ENCODE assay signal across 13 cellular contexts in the genomic region with DNA sequence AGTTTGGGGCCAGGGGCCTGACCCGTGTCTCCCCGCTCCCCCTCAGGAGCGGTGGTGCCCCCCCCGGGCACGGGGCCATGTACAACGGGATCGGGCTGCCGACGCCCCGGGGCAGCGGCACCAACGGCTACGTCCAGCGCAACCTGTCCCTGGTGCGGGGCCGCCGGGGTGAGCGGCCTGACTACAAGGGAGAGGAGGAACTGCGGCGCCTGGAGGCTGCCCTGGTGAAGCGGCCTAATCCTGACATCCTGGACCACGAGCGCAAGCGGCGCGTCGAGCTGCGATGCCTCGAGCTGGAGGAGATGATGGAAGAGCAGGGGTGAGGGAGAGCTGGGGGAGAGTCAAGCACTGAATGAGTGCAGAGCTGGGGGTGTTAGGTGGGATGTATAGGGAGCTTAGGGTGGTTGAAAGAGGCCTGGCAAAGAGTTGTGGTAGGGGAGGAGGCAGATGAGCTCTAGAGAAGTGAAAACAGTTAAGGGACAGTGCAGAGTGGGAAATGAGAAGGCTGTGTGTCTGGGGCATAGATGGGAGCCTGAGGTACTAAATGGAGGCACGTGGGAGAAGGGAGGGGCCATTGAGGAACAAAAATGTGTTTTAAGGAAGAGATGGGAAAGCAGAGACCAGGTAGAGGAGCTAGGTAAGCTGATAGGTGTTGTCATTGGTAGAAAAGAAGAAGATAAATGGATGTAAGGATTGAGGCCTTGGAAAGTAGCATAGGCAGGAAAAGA. TPM values are rescaled to one million over a fixed set of nuclear protein-coding genes. Genes with fewer than 3 reads are reported as not detected.
DNase-seq lines count a peak whose midpoint lies in the region; ATAC-seq, FAIRE-seq and TF ChIP-seq lines count a peak whose summit lies in the region.
"Had no signal": no experiment of that assay in that cellular context is flagged by ENCODE, and none has a peak within 500 bp of the region (broad histone marks: within the 10 kb centered on the region; RNA-seq: fewer than 3 reads in every experiment).

No MANE protein-coding gene starts in this region.

- FAIRE-seq in HepG2 (lab: Jason Lieb, UNC): no peak
- FAIRE-seq: urothelium cell line had no signal

- ATAC-seq in activated naive CD4-positive, alpha-beta T cell treated with anti-CD3 and anti-CD28 coated beads, Interleukin-2, amount 50 U/mL, for 72 hours: no peak
- ATAC-seq in T-helper 17 cell (no peak), HepG2 (no peak), GM21723 (IDR thresholded peaks at IDR 0.05; ENCODE audit: unreplicated experiment) (no peak)

- H3K9ac ChIP-seq in HepG2 (ENCODE audit: insufficient read depth, low read depth, low read length): no peak overlapping the region
- H3K9ac ChIP-seq in subcutaneous abdominal adipose tissue (ENCODE audit: low read length in 5 of 5): peak overlapping the region in 3 of 5 donors; percentile 16 to 91 (median 54)

- H3K27me3 ChIP-seq in HepG2 (ENCODE audit: control insufficient read depth in 1 of 2, insufficient read depth in 2 of 2, low read length in 2 of 2): no peaks in the 10 kb centered on the region; a peak in 1 of 5 replicates
- H3K27me3 ChIP-seq in subcutaneous abdominal adipose tissue (ENCODE audit: control insufficient read depth in 5 of 5, insufficient read depth in 4 of 5, low read length in 5 of 5): no peaks in the 10 kb centered on the region

- TF ChIP-seq RAD21 in HepG2 (CRISPR knock-in tag; IDR thresholded peaks at IDR 0.05): no peak

- H3K4me2 ChIP-seq in HepG2 (ENCODE audit: low read depth, low read length): 0 out of 2 replicates have a peak overlapping the region, but pooled peaks have one; percentile 92

- H3K27ac ChIP-seq in HepG2 (ENCODE audit: extremely low read length, insufficient read depth, low read length) (no peak overlapping the region), subcutaneous abdominal adipose tissue (ENCODE audit: low read depth, low read length) (no peak overlapping the region)

- peaks cover 5% of the 10 kb centered on the region for H3K27me3 Mint-ChIP-seq in activated naive CD4-positive, alpha-beta T cell treated with anti-CD3 and anti-CD28 coated beads, Interleukin-2, amount 10 ng/mL, durations not matched to agents 7 days and 5 days
- no peaks in the 10 kb centered on the region for H3K27me3 Mint-ChIP-seq in T-helper 17 cell
- H3K27me3 Mint-ChIP-seq: naive B cell had no signal

- TF ChIP-seq EP300 in HepG2 (IDR thresholded peaks at IDR 0.05; ENCODE audit: low read depth in 2 of 2, low read length in 2 of 2): no peak
- no peak for TF ChIP-seq EP300 in HepG2 (CRISPR knock-in tag; IDR thresholded peaks at IDR 0.05; ENCODE audit: borderline replicate concordance)

- H3K4me1 ChIP-seq in HepG2 (ENCODE audit: insufficient read depth, low read length): peaks cover 27% of the 10 kb centered on the region
- H3K4me1 ChIP-seq in subcutaneous abdominal adipose tissue (ENCODE audit: control insufficient read depth in 5 of 5, insufficient read depth in 5 of 5, low read length in 5 of 5): peaks cover 10 to 54% (median 51%) of the 10 kb centered on the region in 5 donors

- H3K36me3 ChIP-seq in HepG2 (replicated peaks in 1 of 2; ENCODE audit: control insufficient read depth in 1 of 2, insufficient read depth in 2 of 2, low read length in 2 of 2): peaks cover 24 to 53% of the 10 kb centered on the region in 2 experiments
- H3K36me3 ChIP-seq in subcutaneous abdominal adipose tissue (ENCODE audit: control insufficient read depth in 5 of 5, insufficient read depth in 5 of 5, low read length in 5 of 5): peaks cover 22 to 52% (median 43%) of the 10 kb centered on the region in 5 donors

- peaks cover 51% of the 10 kb centered on the region for H3K4me1 Mint-ChIP-seq in activated naive CD4-positive, alpha-beta T cell treated with anti-CD3 and anti-CD28 coated beads, Interleukin-2, amount 10 ng/mL, durations not matched to agents 7 days and 5 days
- peaks cover 56% of the 10 kb centered on the region for H3K4me1 Mint-ChIP-seq in T-helper 17 cell

- H3K4me3 Mint-ChIP-seq in activated naive CD4-positive, alpha-beta T cell treated with anti-CD3 and anti-CD28 coated beads, Interleukin-2, amount 10 ng/mL, durations not matched to agents 7 days and 5 days: no peak overlapping the region
- H3K4me3 Mint-ChIP-seq in T-helper 17 cell: peak overlapping the region; percentile 95

- peak overlapping the region; percentile 90 to 92 for H3K27ac Mint-ChIP-seq in activated naive CD4-positive, alpha-beta T cell treated with anti-CD3 and anti-CD28 coated beads, Interleukin-2, amount 50 U/mL, for 72 hours
- H3K27ac Mint-ChIP-seq in activated naive CD4-positive, alpha-beta T cell treated with anti-CD3 and anti-CD28 coated beads, Interleukin-2, amount 10 ng/mL, durations not matched to agents 7 days and 5 days: no peak overlapping the region
- peak overlapping the region; percentile 97 for H3K27ac Mint-ChIP-seq in T-helper 17 cell

- H3K9me3 ChIP-seq in T-helper 17 cell (ENCODE audit: control insufficient read depth, low read length, poor library complexity, severe bottlenecking) (no peaks in the 10 kb centered on the region), HepG2 (ENCODE audit: low read length) (no peaks in the 10 kb centered on the region), subcutaneous abdominal adipose tissue (ENCODE audit: control insufficient read depth in 5 of 5, low read length in 5 of 5) (no peaks in the 10 kb centered on the region)

- WGBS in HepG2 (ENCODE audit: low lambda C conversion rate): 93% methylated on average over 27 of the region's 30 CpGs

- intact Hi-C loops in HepG2 (cut with micrococcal nuclease; ENCODE audit: unreplicated experiment): no loop called here

- in situ Hi-C loops in HepG2 (cut with HindIII; ENCODE audit: extremely low pct_ligation_motif_present, low pct_unique_long_range_greater_than_20kb): no loop called here

- no peak overlapping the region for H2AFZ ChIP-seq in HepG2 (ENCODE audit: low read length)

- H4K20me1 ChIP-seq in HepG2 (ENCODE audit: insufficient read depth, low read length): peaks cover 56% of the 10 kb centered on the region

- TF ChIP-seq POLR2A in HepG2 (IDR thresholded peaks at IDR 0.05; ENCODE audit: insufficient read depth in 1 of 2, low read depth in 2 of 2, low read length in 2 of 2): no peak

- peaks cover 73% of the 10 kb centered on the region for H3K79me2 ChIP-seq in HepG2 (ENCODE audit: insufficient read depth, low read length)

- H3K4me3 ChIP-seq in HepG2 (replicated peaks in 1 of 3; ENCODE audit: insufficient read depth in 1 of 3, low read depth in 2 of 3, low read length in 3 of 3): no peak overlapping the region; a peak in 1 of 6 replicates
- H3K4me3 ChIP-seq in subcutaneous abdominal adipose tissue (ENCODE audit: low read depth in 1 of 5, low read length in 5 of 5): peak overlapping the region in 1 of 5 donors; percentile 32

- no TSS peak for BruUV-seq in HepG2 (replicated peaks; lab: Mats Ljungman, UMichigan)

- POLR2A ChIA-PET in HepG2 (lab: Yijun Ruan, JAX): interaction anchor here (0.6 kb wide), 1 partner anchor 306 kb away, joined by 3 read pairs; no protein-coding TSS in a partner anchor

- no peaks in the 10 kb centered on the region for H3K9me3 Mint-ChIP-seq in activated naive CD4-positive, alpha-beta T cell treated with anti-CD3 and anti-CD28 coated beads, Interleukin-2, amount 50 U/mL, for 72 hours
- no peaks in the 10 kb centered on the region for H3K9me3 Mint-ChIP-seq in activated naive CD4-positive, alpha-beta T cell treated with anti-CD3 and anti-CD28 coated beads, Interleukin-2, amount 10 ng/mL, durations not matched to agents 7 days and 5 days
- H3K9me3 Mint-ChIP-seq: naive B cell had no signal

- no peak for TF ChIP-seq CTCF in HepG2 (CRISPR knock-in tag; IDR thresholded peaks at IDR 0.05)

- no peak for DNase-seq in activated naive CD4-positive, alpha-beta T cell treated with anti-CD3 and anti-CD28 coated beads, Interleukin-2, amount 50 U/mL, for 72 hours (ENCODE audit: low spot score in 2 of 2)
- no peak for DNase-seq in activated naive CD4-positive, alpha-beta T cell treated with anti-CD3 and anti-CD28 coated beads, Interleukin-2, amount 10 ng/mL, durations not matched to agents 7 days and 5 days
- DNase-seq in T-helper 17 cell: no peak
- no peak for DNase-seq in HepG2 (ENCODE audit: low spot score)
- no peak for DNase-seq in GM19240 (ENCODE audit: insufficient read length, low spot score)
- no peak for DNase-seq in activated gamma-delta T cell treated with Interleukin-2 at 50 U/mL for 16 hours
- DNase-seq: GF-D8, naive B cell, NCI-H524 had no signal

- CTCF ChIA-PET in activated naive CD4-positive, alpha-beta T cell treated with anti-CD3 and anti-CD28 coated beads, Interleukin-2, amount 10 ng/mL, durations not matched to agents 7 days and 5 days (lab: Charles Lee): interaction anchor here (0.7 kb wide), 1 partner anchor 30 kb away, joined by 3 read pairs; no protein-coding TSS in a partner anchor
- CTCF ChIA-PET in HepG2 (lab: Yijun Ruan, JAX; ENCODE audit: low intra/inter-chr PET ratio, low total read pairs): no interaction called here

- H3K36me3 Mint-ChIP-seq in activated naive CD4-positive, alpha-beta T cell treated with anti-CD3 and anti-CD28 coated beads, Interleukin-2, amount 50 U/mL, for 72 hours: peaks cover 71 to 77% of the 10 kb centered on the region in 2 donors
- peaks cover 77% of the 10 kb centered on the region for H3K36me3 Mint-ChIP-seq in activated naive CD4-positive, alpha-beta T cell treated with anti-CD3 and anti-CD28 coated beads, Interleukin-2, amount 10 ng/mL, durations not matched to agents 7 days and 5 days
- H3K36me3 Mint-ChIP-seq in T-helper 17 cell (ENCODE audit: low read depth): peaks cover 37% of the 10 kb centered on the region

RNA-seq across cellular contexts. Expression of a gene that starts 4.0 kb away (rescaled TPM):
- total RNA-seq in activated naive CD4-positive, alpha-beta T cell treated with anti-CD3 and anti-CD28 coated beads, Interleukin-2, amount 50 U/mL, for 72 hours: 100 to 1,000 TPM; 624 to 790 TPM
- total RNA-seq in T-helper 17 cell (1,000 to 10,000 TPM; 1,185 to 1,285 TPM), HepG2 (2016; rRNA removed; fragmentation: Illumina TruSeq; extraction: Trizol) (50.4 and 80.6 TPM in 2 replicates)
- 41.5 and 43.0 TPM in 2 replicates for total RNA-seq in HepG2 (2016; cell fraction: cytosol; rRNA removed; fragmentation: Illumina TruSeq; extraction: Trizol; ENCODE audit: low read depth)
- total RNA-seq in HepG2 (2016; cell fraction: insoluble cytoplasmic fraction; rRNA removed; fragmentation: Illumina TruSeq; extraction: Trizol): 44.1 and 73.0 TPM in 2 replicates
- 48.8 and 52.0 TPM in 2 replicates for total RNA-seq in HepG2 (2016; cell fraction: membrane; rRNA removed; fragmentation: Illumina TruSeq; extraction: Trizol)
- 159 and 170 TPM in 2 replicates for total RNA-seq in HepG2 (2016; cell fraction: nucleus; rRNA removed; fragmentation: Illumina TruSeq; extraction: Trizol)
- 112 and 125 TPM in 2 replicates for polyA plus RNA-seq in HepG2 (2011; rRNA removed)
- 40.5 and 54.4 TPM in 2 replicates for polyA plus RNA-seq in HepG2 (2011; cell fraction: cytosol; rRNA removed)
- polyA plus RNA-seq in HepG2 (2011; cell fraction: nucleus; rRNA removed): 1,408 and 1,626 TPM in 2 replicates
- polyA plus RNA-seq in HepG2 (2012): 364 and 397 TPM in 2 replicates
- 15.2 and 19.4 TPM in 2 replicates for polyA plus RNA-seq in HepG2 (2016; cell fraction: cytosol; fragmentation: Illumina TruSeq; extraction: Trizol; ENCODE audit: low read depth)
- 169 and 221 TPM in 2 replicates for polyA plus RNA-seq in HepG2 (2016; cell fraction: insoluble cytoplasmic fraction; fragmentation: Illumina TruSeq; extraction: Trizol; ENCODE audit: low read depth)
- polyA plus RNA-seq in HepG2 (2016; cell fraction: membrane; fragmentation: Illumina TruSeq; extraction: Trizol; ENCODE audit: low read depth): 38.4 and 49.5 TPM in 2 replicates
- polyA plus RNA-seq in HepG2 (2016; cell fraction: nucleus; fragmentation: Illumina TruSeq; extraction: Trizol; ENCODE audit: insufficient read depth, low read depth): 998 and 1,215 TPM in 2 replicates
- 125 and 143 TPM in 2 replicates for polyA minus RNA-seq in HepG2 (2011; rRNA and poly(A)+ RNA removed; ENCODE audit: low replicate concordance)
- polyA minus RNA-seq in HepG2 (2011; cell fraction: cytosol; rRNA and poly(A)+ RNA removed): 88.7 and 111 TPM in 2 replicates
- polyA minus RNA-seq in HepG2 (2011; cell fraction: nucleus; rRNA and poly(A)+ RNA removed): 176 and 198 TPM in 2 replicates

RNA-seq across cellular contexts. Expression of a gene that starts 20.6 kb away (rescaled TPM):
- total RNA-seq in activated naive CD4-positive, alpha-beta T cell treated with anti-CD3 and anti-CD28 coated beads, Interleukin-2, amount 50 U/mL, for 72 hours: 100 to 1,000 TPM; 218 to 224 TPM
- total RNA-seq in T-helper 17 cell: 100 to 1,000 TPM; 121 to 131 TPM
- total RNA-seq in HepG2 (2016; rRNA removed; fragmentation: Illumina TruSeq; extraction: Trizol): 208 and 253 TPM in 2 replicates
- 337 and 393 TPM in 2 replicates for total RNA-seq in HepG2 (2016; cell fraction: cytosol; rRNA removed; fragmentation: Illumina TruSeq; extraction: Trizol; ENCODE audit: low read depth)
- total RNA-seq in HepG2 (2016; cell fraction: insoluble cytoplasmic fraction; rRNA removed; fragmentation: Illumina TruSeq; extraction: Trizol): 204 and 279 TPM in 2 replicates
- 174 and 204 TPM in 2 replicates for total RNA-seq in HepG2 (2016; cell fraction: membrane; rRNA removed; fragmentation: Illumina TruSeq; extraction: Trizol)
- total RNA-seq in HepG2 (2016; cell fraction: nucleus; rRNA removed; fragmentation: Illumina TruSeq; extraction: Trizol): 53.2 and 75.0 TPM in 2 replicates
- polyA plus RNA-seq in HepG2 (2011; rRNA removed): 225 and 236 TPM in 2 replicates
- polyA plus RNA-seq in HepG2 (2011; cell fraction: cytosol; rRNA removed): 204 and 385 TPM in 2 replicates
- 89.2 and 109 TPM in 2 replicates for polyA plus RNA-seq in HepG2 (2011; cell fraction: nucleus; rRNA removed)
- 108 and 117 TPM in 2 replicates for polyA plus RNA-seq in HepG2 (2012)
- 547 and 569 TPM in 2 replicates for polyA plus RNA-seq in HepG2 (2016; cell fraction: cytosol; fragmentation: Illumina TruSeq; extraction: Trizol; ENCODE audit: low read depth)
- 265 and 294 TPM in 2 replicates for polyA plus RNA-seq in HepG2 (2016; cell fraction: insoluble cytoplasmic fraction; fragmentation: Illumina TruSeq; extraction: Trizol; ENCODE audit: low read depth)
- 203 and 243 TPM in 2 replicates for polyA plus RNA-seq in HepG2 (2016; cell fraction: membrane; fragmentation: Illumina TruSeq; extraction: Trizol; ENCODE audit: low read depth)
- 127 and 128 TPM in 2 replicates for polyA plus RNA-seq in HepG2 (2016; cell fraction: nucleus; fragmentation: Illumina TruSeq; extraction: Trizol; ENCODE audit: insufficient read depth, low read depth)
- polyA minus RNA-seq in HepG2 (2011; rRNA and poly(A)+ RNA removed; ENCODE audit: low replicate concordance): 125 and 227 TPM in 2 replicates
- 25.2 and 36.1 TPM in 2 replicates for polyA minus RNA-seq in HepG2 (2011; cell fraction: cytosol; rRNA and poly(A)+ RNA removed)
- polyA minus RNA-seq in HepG2 (2011; cell fraction: nucleus; rRNA and poly(A)+ RNA removed): 9.8 and 9.9 TPM in 2 replicates

RNA-seq across cellular contexts. Expression of a gene that starts 30.9 kb away (rescaled TPM):
- total RNA-seq in activated naive CD4-positive, alpha-beta T cell treated with anti-CD3 and anti-CD28 coated beads, Interleukin-2, amount 50 U/mL, for 72 hours: not detected
- not detected for total RNA-seq in T-helper 17 cell
- not detected in 2 replicates for total RNA-seq in HepG2 (2016; rRNA removed; fragmentation: Illumina TruSeq; extraction: Trizol)
- not detected in 2 replicates for total RNA-seq in HepG2 (2016; cell fraction: cytosol; rRNA removed; fragmentation: Illumina TruSeq; extraction: Trizol; ENCODE audit: low read depth)
- not detected in 2 replicates for total RNA-seq in HepG2 (2016; cell fraction: insoluble cytoplasmic fraction; rRNA removed; fragmentation: Illumina TruSeq; extraction: Trizol)
- not detected in 2 replicates for total RNA-seq in HepG2 (2016; cell fraction: membrane; rRNA removed; fragmentation: Illumina TruSeq; extraction: Trizol)
- not detected in 2 replicates for total RNA-seq in HepG2 (2016; cell fraction: nucleus; rRNA removed; fragmentation: Illumina TruSeq; extraction: Trizol)
- not detected in 2 replicates for polyA plus RNA-seq in HepG2 (2011; rRNA removed)
- not detected in 2 replicates for polyA plus RNA-seq in HepG2 (2011; cell fraction: cytosol; rRNA removed)
- not detected in 2 replicates for polyA plus RNA-seq in HepG2 (2011; cell fraction: nucleus; rRNA removed)
- polyA plus RNA-seq in HepG2 (2012): not detected in 2 replicates
- polyA plus RNA-seq in HepG2 (2016; cell fraction: cytosol; fragmentation: Illumina TruSeq; extraction: Trizol; ENCODE audit: low read depth): not detected in 2 replicates
- not detected in 2 replicates for polyA plus RNA-seq in HepG2 (2016; cell fraction: insoluble cytoplasmic fraction; fragmentation: Illumina TruSeq; extraction: Trizol; ENCODE audit: low read depth)
- polyA plus RNA-seq in HepG2 (2016; cell fraction: membrane; fragmentation: Illumina TruSeq; extraction: Trizol; ENCODE audit: low read depth): not detected in 2 replicates
- polyA plus RNA-seq in HepG2 (2016; cell fraction: nucleus; fragmentation: Illumina TruSeq; extraction: Trizol; ENCODE audit: insufficient read depth, low read depth): not detected in 2 replicates
- not detected in 2 replicates for polyA minus RNA-seq in HepG2 (2011; rRNA and poly(A)+ RNA removed; ENCODE audit: low replicate concordance)
- not detected in 2 replicates for polyA minus RNA-seq in HepG2 (2011; cell fraction: cytosol; rRNA and poly(A)+ RNA removed)
- polyA minus RNA-seq in HepG2 (2011; cell fraction: nucleus; rRNA and poly(A)+ RNA removed): not detected in 2 replicates
- total RNA-seq: cerebellum had no signal

RNA-seq across cellular contexts. Expression of a gene that starts 36.4 kb away (rescaled TPM):
- 1 to 10 TPM; 1.3 to 3.2 TPM for total RNA-seq in activated naive CD4-positive, alpha-beta T cell treated with anti-CD3 and anti-CD28 coated beads, Interleukin-2, amount 50 U/mL, for 72 hours
- total RNA-seq in T-helper 17 cell (1 to 10 TPM in 1 of 2 donors, under 1 TPM in 1; 0.83 to 1.4 TPM), HepG2 (2016; rRNA removed; fragmentation: Illumina TruSeq; extraction: Trizol) (0.20 TPM in 1 of 2 replicates, not detected in the other)
- 0.30 TPM in 1 of 2 replicates, not detected in the other for total RNA-seq in HepG2 (2016; cell fraction: cytosol; rRNA removed; fragmentation: Illumina TruSeq; extraction: Trizol; ENCODE audit: low read depth)
- total RNA-seq in HepG2 (2016; cell fraction: insoluble cytoplasmic fraction; rRNA removed; fragmentation: Illumina TruSeq; extraction: Trizol): 0.35 TPM in 1 of 2 replicates, not detected in the other
- total RNA-seq in HepG2 (2016; cell fraction: membrane; rRNA removed; fragmentation: Illumina TruSeq; extraction: Trizol): 0.12 and 0.41 TPM in 2 replicates
- total RNA-seq in HepG2 (2016; cell fraction: nucleus; rRNA removed; fragmentation: Illumina TruSeq; extraction: Trizol): 0.19 and 0.34 TPM in 2 replicates
- 0.73 and 1.2 TPM in 2 replicates for polyA plus RNA-seq in HepG2 (2011; rRNA removed)
- 0.59 and 1.3 TPM in 2 replicates for polyA plus RNA-seq in HepG2 (2011; cell fraction: cytosol; rRNA removed)
- 2.0 and 2.8 TPM in 2 replicates for polyA plus RNA-seq in HepG2 (2011; cell fraction: nucleus; rRNA removed)
- 0.43 and 1.1 TPM in 2 replicates for polyA plus RNA-seq in HepG2 (2012)
- 0.08 and 0.16 TPM in 2 replicates for polyA plus RNA-seq in HepG2 (2016; cell fraction: cytosol; fragmentation: Illumina TruSeq; extraction: Trizol; ENCODE audit: low read depth)
- not detected in 2 replicates for polyA plus RNA-seq in HepG2 (2016; cell fraction: insoluble cytoplasmic fraction; fragmentation: Illumina TruSeq; extraction: Trizol; ENCODE audit: low read depth)
- polyA plus RNA-seq in HepG2 (2016; cell fraction: membrane; fragmentation: Illumina TruSeq; extraction: Trizol; ENCODE audit: low read depth): 0.21 TPM in 1 of 2 replicates, not detected in the other
- 0.53 TPM in 1 of 2 replicates, not detected in the other for polyA plus RNA-seq in HepG2 (2016; cell fraction: nucleus; fragmentation: Illumina TruSeq; extraction: Trizol; ENCODE audit: insufficient read depth, low read depth)
- 1.0 and 1.7 TPM in 2 replicates for polyA minus RNA-seq in HepG2 (2011; rRNA and poly(A)+ RNA removed; ENCODE audit: low replicate concordance)
- polyA minus RNA-seq in HepG2 (2011; cell fraction: cytosol; rRNA and poly(A)+ RNA removed): not detected in 2 replicates
- 1.3 and 1.6 TPM in 2 replicates for polyA minus RNA-seq in HepG2 (2011; cell fraction: nucleus; rRNA and poly(A)+ RNA removed)

RNA-seq across cellular contexts. Expression of a gene that starts 41.8 kb away (rescaled TPM):
- not detected for total RNA-seq in activated naive CD4-positive, alpha-beta T cell treated with anti-CD3 and anti-CD28 coated beads, Interleukin-2, amount 50 U/mL, for 72 hours
- total RNA-seq in T-helper 17 cell (not detected), HepG2 (2016; rRNA removed; fragmentation: Illumina TruSeq; extraction: Trizol) (not detected in 2 replicates)
- not detected in 2 replicates for total RNA-seq in HepG2 (2016; cell fraction: cytosol; rRNA removed; fragmentation: Illumina TruSeq; extraction: Trizol; ENCODE audit: low read depth)
- not detected in 2 replicates for total RNA-seq in HepG2 (2016; cell fraction: insoluble cytoplasmic fraction; rRNA removed; fragmentation: Illumina TruSeq; extraction: Trizol)
- not detected in 2 replicates for total RNA-seq in HepG2 (2016; cell fraction: membrane; rRNA removed; fragmentation: Illumina TruSeq; extraction: Trizol)
- not detected in 2 replicates for total RNA-seq in HepG2 (2016; cell fraction: nucleus; rRNA removed; fragmentation: Illumina TruSeq; extraction: Trizol)
- not detected in 2 replicates for polyA plus RNA-seq in HepG2 (2011; rRNA removed)
- not detected in 2 replicates for polyA plus RNA-seq in HepG2 (2011; cell fraction: cytosol; rRNA removed)
- not detected in 2 replicates for polyA plus RNA-seq in HepG2 (2011; cell fraction: nucleus; rRNA removed)
- polyA plus RNA-seq in HepG2 (2012): not detected in 2 replicates
- not detected in 2 replicates for polyA plus RNA-seq in HepG2 (2016; cell fraction: cytosol; fragmentation: Illumina TruSeq; extraction: Trizol; ENCODE audit: low read depth)
- polyA plus RNA-seq in HepG2 (2016; cell fraction: insoluble cytoplasmic fraction; fragmentation: Illumina TruSeq; extraction: Trizol; ENCODE audit: low read depth): not detected in 2 replicates
- not detected in 2 replicates for polyA plus RNA-seq in HepG2 (2016; cell fraction: membrane; fragmentation: Illumina TruSeq; extraction: Trizol; ENCODE audit: low read depth)
- polyA plus RNA-seq in HepG2 (2016; cell fraction: nucleus; fragmentation: Illumina TruSeq; extraction: Trizol; ENCODE audit: insufficient read depth, low read depth): not detected in 2 replicates
- 0.14 TPM in 1 of 2 replicates, not detected in the other for polyA minus RNA-seq in HepG2 (2011; rRNA and poly(A)+ RNA removed; ENCODE audit: low replicate concordance)
- polyA minus RNA-seq in HepG2 (2011; cell fraction: cytosol; rRNA and poly(A)+ RNA removed): not detected in 2 replicates
- not detected in 2 replicates for polyA minus RNA-seq in HepG2 (2011; cell fraction: nucleus; rRNA and poly(A)+ RNA removed)
- total RNA-seq: cerebellum had no signal
